13 cellular contexts compared by ENCODE assay signal in genomic region chr14:51442513-51443175, GRCh38.
DNase-seq lines count a peak whose midpoint lies in the region; ATAC-seq, FAIRE-seq and TF ChIP-seq lines count a peak whose summit lies in the region.
"Had no signal": no experiment of that assay in that cellular context is flagged by ENCODE, and none has a peak within 500 bp of the region (broad histone marks: within the 10 kb centered on the region; RNA-seq: fewer than 3 reads in every experiment).

No MANE protein-coding gene starts in this region.

- H3K27me3 ChIP-seq in hepatocyte, result no peaks in the 10 kb centered on the region
- H3K27me3 ChIP-seq in effector memory CD4-positive, alpha-beta T cell (replicated peaks; ENCODE audit: control insufficient read depth, insufficient read depth, low read length, poor library complexity, severe bottlenecking), result no peaks in the 10 kb centered on the region

- H3K79me2 ChIP-seq in hepatocyte, result no peaks in the 10 kb centered on the region

- ATAC-seq in GM18502 (IDR thresholded peaks at IDR 0.05; ENCODE audit: poor library complexity, unreplicated experiment), result no peak

- H3K36me3 ChIP-seq in hepatocyte (replicated peaks; ENCODE audit: insufficient read depth, low read depth), result no peaks in the 10 kb centered on the region
- no peaks in the 10 kb centered on the region for H3K36me3 ChIP-seq in effector memory CD4-positive, alpha-beta T cell (ENCODE audit: control insufficient read depth, insufficient read depth, low read length)
- H3K36me3 ChIP-seq: prostate gland had no signal

- H3K4me3 ChIP-seq in hepatocyte, result no peak overlapping the region
- H3K4me3 ChIP-seq in effector memory CD4-positive, alpha-beta T cell (ENCODE audit: insufficient read depth, low read depth, low read length, poor library complexity, severe bottlenecking), result no peak overlapping the region
- H3K4me3 ChIP-seq: prostate gland had no signal

- no peak overlapping the region for H2AFZ ChIP-seq in hepatocyte

- peak; percentile 16 for DNase-seq in DMS 273 (lab: John Stamatoyannopoulos, UW; ENCODE audit: unreplicated experiment)
- no peak for DNase-seq in DMS 273 treated with DMSO at 0.1 percent for 48 hours (lab: John Stamatoyannopoulos, UW)
- peak; percentile 97 for DNase-seq in astrocyte of the hippocampus (ENCODE audit: low read depth, low spot score)
- DNase-seq in hepatocyte (ENCODE audit: low spot score), result peak; percentile 40
- DNase-seq in urothelium cell line (ENCODE audit: low spot score), result peak; percentile 70
- no peak for DNase-seq in NCI-H1930 (lab: John Stamatoyannopoulos, UW)
- DNase-seq in effector memory CD4-positive, alpha-beta T cell, result no peak
- DNase-seq: central memory CD4-positive, alpha-beta T cell; KBM-7; NCI-H345 had no signal

- 54% methylated on average over 2 of the region's 2 CpGs for WGBS in hepatocyte (ENCODE audit: low lambda C conversion rate, missing lambda C conversion rate)

- H3K27ac ChIP-seq in hepatocyte, result peak overlapping the region; percentile 39
- no peak overlapping the region for H3K27ac ChIP-seq in effector memory CD4-positive, alpha-beta T cell (ENCODE audit: insufficient read depth, low read length, poor library complexity, severe bottlenecking)
- H3K27ac ChIP-seq: 22Rv1, prostate gland had no signal

- no peaks in the 10 kb centered on the region for H3K9me3 ChIP-seq in hepatocyte (ENCODE audit: low read depth)
- no peaks in the 10 kb centered on the region for H3K9me3 ChIP-seq in effector memory CD4-positive, alpha-beta T cell (ENCODE audit: control insufficient read depth, low read length)
- H3K9me3 ChIP-seq: prostate gland had no signal

- H3K4me2 ChIP-seq in hepatocyte, result no peak overlapping the region

- TF ChIP-seq CTCF in hepatocyte (IDR thresholded peaks at IDR 0.05; ENCODE audit: poor library complexity), result no peak

- H3K9me2 ChIP-seq in hepatocyte (replicated peaks; ENCODE audit: insufficient read depth), result no peaks in the 10 kb centered on the region

- H4K20me1 ChIP-seq in hepatocyte (ENCODE audit: insufficient read depth, poor library complexity, severe bottlenecking), result no peaks in the 10 kb centered on the region

- FAIRE-seq in urothelium cell line (lab: Jason Lieb, UNC), result peak; percentile 97

- peaks cover 9% of the 10 kb centered on the region for H3K4me1 ChIP-seq in hepatocyte (ENCODE audit: insufficient read depth)
- H3K4me1 ChIP-seq in effector memory CD4-positive, alpha-beta T cell (ENCODE audit: control insufficient read depth, insufficient read depth, low read length, poor library complexity, severe bottlenecking), result no peaks in the 10 kb centered on the region
- H3K4me1 ChIP-seq: prostate gland had no signal

Comparison
In these comparisons a context has a peak if more than half of its experiments do, and no peak if none do; other contexts are left out.
1. DNase-seq: peak in DMS 273 (single experiment), astrocyte of the hippocampus (single experiment), hepatocyte (single experiment) and urothelium cell line (single experiment); none in DMS 273 treated with DMSO at 0.1 percent for 48 hours (single experiment), NCI-H1930 (0 of 2) and effector memory CD4-positive, alpha-beta T cell (0 of 3).